8 cellular contexts compared by ENCODE assay signal in genomic region chr3:4474683-4475490, GRCh38. TPM values are rescaled to one million over a fixed set of nuclear protein-coding genes. Genes with fewer than 3 reads are reported as not detected.
A peak's percentile ranks its signal among the peaks of the same experiment; 100 is the strongest.
DNase-seq lines count a peak whose midpoint lies in the region; ATAC-seq and TF ChIP-seq lines count a peak whose summit lies in the region.

No MANE protein-coding gene starts in this region.

- CTCF ChIA-PET in activated B cell treated with CpG ODN at 0.5 μM for 24 hours (lab: Charles Lee) = no interaction called here

- peak overlapping the region; percentile 29 for H3K4me3 Mint-ChIP-seq in activated B cell treated with CpG ODN at 0.5 μM for 24 hours

- peak; percentile 70 for DNase-seq in stimulated activated CD4-positive, alpha-beta T cell treated with anti-CD3 and anti-CD28 coated beads, Interleukin-1b, Interleukin-23, amount 100 ng/mL, for 48 hours
- DNase-seq in stimulated activated CD4-positive, alpha-beta T cell treated with anti-CD3 and anti-CD28 coated beads, Interleukin-12 subunit alpha, Interleukin-12 subunit beta, amount 100 ng/mL, for 4 hours = no peak
- no peak for DNase-seq in activated B cell treated with CpG ODN at 0.5 μM for 24 hours
- DNase-seq in left ventricle myocardium superior = no peak
- peak in 1 of 2 donors; percentile 78 for DNase-seq in upper lobe of left lung
- no peak for DNase-seq in colonic mucosa
- DNase-seq in foreskin melanocyte = no peak

- H3K9ac ChIP-seq in colonic mucosa (ENCODE audit: low read depth in 2 of 2, low read length in 2 of 2) = no peak overlapping the region

- 41 to 57% methylated on average over 7 of the region's 7 CpGs for WGBS in upper lobe of left lung, 2 donors

- H3K9me3 ChIP-seq in upper lobe of left lung = no peaks in the 10 kb centered on the region
- no peaks in the 10 kb centered on the region for H3K9me3 ChIP-seq in colonic mucosa

- no peak overlapping the region for H3K4me3 ChIP-seq in upper lobe of left lung
- H3K4me3 ChIP-seq in colonic mucosa = no peak overlapping the region

- H3K4me1 ChIP-seq in upper lobe of left lung (peaks cover 0 to 3% (median 0%) of the 10 kb centered on the region in 4 donors), colonic mucosa (no peaks in the 10 kb centered on the region)

- H3K4me1 Mint-ChIP-seq in activated B cell treated with CpG ODN at 0.5 μM for 24 hours = peaks cover 14% of the 10 kb centered on the region

- H3K9me3 Mint-ChIP-seq in activated B cell treated with CpG ODN at 0.5 μM for 24 hours = no peaks in the 10 kb centered on the region

- peak in 1 of 4 donors; percentile 35 for TF ChIP-seq POLR2A in upper lobe of left lung (IDR thresholded peaks at IDR 0.05)

- H3K27ac Mint-ChIP-seq in activated B cell treated with CpG ODN at 0.5 μM for 24 hours = peak overlapping the region; percentile 46

- POLR2A ChIA-PET in activated B cell treated with CpG ODN at 0.5 μM for 24 hours (lab: Charles Lee) = interaction anchor here (0.5 to 4.1 kb wide), 7 partner anchors 8 to 110 kb away, joined by 3 to 38 read pairs (median 3); partner anchors contain the start of genes ITPR1 and SUMF1

- H3K27me3 ChIP-seq in upper lobe of left lung = no peaks in the 10 kb centered on the region
- H3K27me3 ChIP-seq in colonic mucosa = no peaks in the 10 kb centered on the region

- TF ChIP-seq EP300 in upper lobe of left lung (IDR thresholded peaks at IDR 0.05) = peak in 1 of 4 donors; percentile 6

- no peaks in the 10 kb centered on the region for H3K27me3 Mint-ChIP-seq in activated B cell treated with CpG ODN at 0.5 μM for 24 hours

- TF ChIP-seq CTCF in activated B cell treated with CpG ODN at 0.5 μM for 24 hours (IDR thresholded peaks at IDR 0.05) (no peak), upper lobe of left lung (IDR thresholded peaks at IDR 0.05) (no peak), colonic mucosa (IDR thresholded peaks at IDR 0.05) (no peak)

- H3K36me3 ChIP-seq in upper lobe of left lung (no peaks in the 10 kb centered on the region), colonic mucosa (no peaks in the 10 kb centered on the region)

- ATAC-seq in HG03442 (IDR thresholded peaks at IDR 0.05; ENCODE audit: unreplicated experiment) (peak; percentile 58), activated B cell treated with CpG ODN at 0.5 μM for 24 hours (ENCODE audit: low read depth) (peak; percentile 81), left ventricle myocardium superior (peak; percentile 92), upper lobe of left lung (ENCODE audit: low FRiP score in 2 of 2) (peak; percentile 85)

- H3K27ac ChIP-seq in upper lobe of left lung = peak overlapping the region; percentile 63 to 70 (median 68)
- H3K27ac ChIP-seq in colonic mucosa = no peak overlapping the region

- H3K36me3 Mint-ChIP-seq in activated B cell treated with CpG ODN at 0.5 μM for 24 hours (ENCODE audit: low read depth) = no peaks in the 10 kb centered on the region

- intact Hi-C loops in activated B cell treated with CpG ODN at 0.5 μM for 24 hours (cut with micrococcal nuclease) = no loop called here
- intact Hi-C loops in left ventricle myocardium superior (cut with micrococcal nuclease) = no loop called here
- intact Hi-C loops in colonic mucosa (cut with DNase I) = no loop called here

RNA-seq across cellular contexts. Expression of gene SUMF1, which starts 7.8 kb away (rescaled TPM):
- total RNA-seq in activated B cell treated with CpG ODN at 0.5 μM for 24 hours (18.4 and 20.7 TPM in 2 replicates), left ventricle myocardium superior (6.8 TPM), upper lobe of left lung (10 to 100 TPM; 34.5 to 63.0 (median 54.0) TPM), colonic mucosa (10 to 100 TPM; 37.6 to 43.9 TPM)

RNA-seq across cellular contexts. Expression of gene ITPR1, which starts 18.3 kb away (rescaled TPM):
- 116 and 143 TPM in 2 replicates for total RNA-seq in activated B cell treated with CpG ODN at 0.5 μM for 24 hours
- total RNA-seq in left ventricle myocardium superior = 16.6 TPM
- 100 to 1,000 TPM in 1 of 6 donors, 10 to 100 TPM in 5; 55.5 to 136 (median 66.2) TPM for total RNA-seq in upper lobe of left lung
- total RNA-seq in colonic mucosa = 10 to 100 TPM in 1 of 2 donors, 1 to 10 TPM in 1; 7.0 to 18.2 TPM
